ENCODE assay signal across 1 cellular context in the genomic region with DNA sequence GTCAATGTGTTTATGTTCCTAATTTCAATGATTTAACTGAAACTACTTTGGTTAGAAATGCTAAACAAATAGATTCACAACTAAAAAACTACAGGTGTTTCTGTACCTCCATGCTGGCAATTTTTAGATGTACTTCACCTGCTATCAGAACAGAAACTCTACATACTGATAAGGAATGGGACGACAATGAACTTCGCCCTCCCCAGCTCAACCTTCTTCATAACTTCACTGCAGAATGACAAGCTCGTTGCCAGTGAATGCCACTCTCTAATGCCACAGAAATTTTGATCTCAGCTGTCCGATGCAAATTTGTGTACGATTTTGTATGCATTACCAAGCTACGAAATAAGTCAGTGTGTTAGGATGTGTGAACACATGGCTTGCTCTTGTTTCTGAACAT.
TF ChIP-seq lines count a peak whose summit lies in the region.

No MANE protein-coding gene starts in this region.

TF ChIP-seq in liver, 16 proteins besides CTCF, POLR2A, EP300 and RAD21:
- TF ChIP-seq HNF4A (conservative IDR thresholded peaks at IDR 0.05), result peak; percentile 15 to 23
- TF ChIP-seq GABPA (IDR thresholded peaks at IDR 0.05 in 1 of 2, conservative IDR thresholded peaks at IDR 0.05 in 1 of 2), result no peak
- TF ChIP-seq EGR1 (IDR thresholded peaks at IDR 0.05; ENCODE audit: low read depth in 2 of 2), result no peak
